Comparison of ENCODE assay signal across 8 cellular contexts in genomic region chr20:2873747-2874041, GRCh38. TPM values are rescaled to one million over a fixed set of nuclear protein-coding genes. Genes with fewer than 3 reads are reported as not detected.
A peak's percentile ranks its signal among the peaks of the same experiment; 100 is the strongest.
DNase-seq lines count a peak whose midpoint lies in the region; ATAC-seq and TF ChIP-seq lines count a peak whose summit lies in the region.

No MANE protein-coding gene starts in this region.

- H3K4me3 ChIP-seq in coronary artery (peak overlapping the region; percentile 91), mesenchymal stem cell (ENCODE audit: insufficient read depth in 1 of 2, low read depth in 1 of 2, low read length in 2 of 2) (peak overlapping the region; percentile 83 to 85)

- peak overlapping the region; percentile 53 to 77 for H3K27ac ChIP-seq in coronary artery
- H3K27ac ChIP-seq in mesenchymal stem cell (ENCODE audit: low read length, poor library complexity, severe bottlenecking): no peak overlapping the region

- peak overlapping the region; percentile 61 for H4K91ac ChIP-seq in mesenchymal stem cell (ENCODE audit: low read length)

- no peaks in the 10 kb centered on the region for H3K9me3 ChIP-seq in mesenchymal stem cell (ENCODE audit: control insufficient read depth, low read length)

- H2AFZ ChIP-seq in mesenchymal stem cell (ENCODE audit: low read depth, low read length): peak overlapping the region; percentile 65

- no peaks in the 10 kb centered on the region for H3K27me3 ChIP-seq in mesenchymal stem cell (ENCODE audit: control insufficient read depth in 1 of 2, insufficient read depth in 1 of 2, low read length in 2 of 2)

- peak overlapping the region in 1 of 2 experiments; percentile 96 for H3K23ac ChIP-seq in mesenchymal stem cell (ENCODE audit: low read length in 2 of 2)

- peak overlapping the region; percentile 77 to 91 for H3K18ac ChIP-seq in mesenchymal stem cell (ENCODE audit: low read depth in 1 of 2, low read length in 2 of 2)

- H2BK12ac ChIP-seq in mesenchymal stem cell (ENCODE audit: low read length in 2 of 2): no peak overlapping the region

- H2BK120ac ChIP-seq in mesenchymal stem cell (ENCODE audit: low read depth, low read length): peak overlapping the region; percentile 92

- peak; percentile 69 for DNase-seq in NK-92 treated with Interleukin-12 subunit alpha and Interleukin-12 subunit beta, amount 100 ng/mL, for 24 hours (lab: John Stamatoyannopoulos, UW)
- DNase-seq in NK-92 (lab: John Stamatoyannopoulos, UW; ENCODE audit: unreplicated experiment) (no peak), T-helper 9 cell (peak; percentile 55), coronary artery (ENCODE audit: low spot score) (peak; percentile 81), mesenchymal stem cell (peak; percentile 57), SIG-M5 (lab: John Stamatoyannopoulos, UW) (no peak)
- DNase-seq in stimulated activated CD8-positive, alpha-beta memory T cell treated with anti-CD3 and anti-CD28 coated beads, Interleukin-4, amount 100 ng/mL, for 24 hours (ENCODE audit: low read depth): peak; percentile 66

- H2BK5ac ChIP-seq in mesenchymal stem cell (ENCODE audit: low read depth, low read length, poor library complexity, severe bottlenecking): no peak overlapping the region

- peaks cover 29% of the 10 kb centered on the region for H3K79me1 ChIP-seq in mesenchymal stem cell (replicated peaks; ENCODE audit: low read length, poor library complexity, severe bottlenecking)

- peak overlapping the region; percentile 96 for H2BK15ac ChIP-seq in mesenchymal stem cell (ENCODE audit: low read depth, poor library complexity, severe bottlenecking)

- peak overlapping the region in 1 of 2 experiments; percentile 85 for H3K4ac ChIP-seq in mesenchymal stem cell (ENCODE audit: low read depth in 1 of 2, low read length in 2 of 2)

- ATAC-seq in HG03432 (IDR thresholded peaks at IDR 0.05; ENCODE audit: unreplicated experiment): peak; percentile 40

- H3K36me3 ChIP-seq in mesenchymal stem cell (ENCODE audit: control insufficient read depth in 1 of 2, insufficient read depth in 2 of 2, low read depth in 1 of 2, low read length in 2 of 2): peaks cover 0 to 3% of the 10 kb centered on the region in 2 experiments

- peak overlapping the region in 1 of 2 experiments; percentile 79 for H3K14ac ChIP-seq in mesenchymal stem cell (ENCODE audit: low read length in 2 of 2)

- peak overlapping the region; percentile 81 for H3K4me2 ChIP-seq in mesenchymal stem cell (ENCODE audit: low read length, poor library complexity, severe bottlenecking)

- H2AK5ac ChIP-seq in mesenchymal stem cell (ENCODE audit: low read length, severe bottlenecking): no peak overlapping the region

- under 1% methylated on average over 27 of the region's 29 CpGs for WGBS in mesenchymal stem cell

- peak overlapping the region; percentile 60 for H4K8ac ChIP-seq in mesenchymal stem cell (ENCODE audit: low read length)

- TF ChIP-seq CTCF in coronary artery (IDR thresholded peaks at IDR 0.05): no peak

- peak overlapping the region; percentile 89 for H3K9ac ChIP-seq in mesenchymal stem cell (ENCODE audit: low read length)

- H3K4me1 ChIP-seq in mesenchymal stem cell (ENCODE audit: control insufficient read depth, insufficient read depth, low read depth, low read length): peaks cover 29% of the 10 kb centered on the region

RNA-seq across cellular contexts. Expression of gene PTPRA, which starts 0.4 kb away (rescaled TPM):
- polyA plus RNA-seq in mesenchymal stem cell (2013, experiment 1 of 2): 111 TPM
- polyA plus RNA-seq in mesenchymal stem cell (2013, experiment 2 of 2): 115 TPM

RNA-seq across cellular contexts. Expression of gene VPS16, which starts 33.1 kb away (rescaled TPM):
- polyA plus RNA-seq in mesenchymal stem cell (2013, experiment 1 of 2): 25.8 TPM
- 22.7 TPM for polyA plus RNA-seq in mesenchymal stem cell (2013, experiment 2 of 2)

RNA-seq across cellular contexts. Expression of gene PCED1A, which starts 33.2 kb away (rescaled TPM):
- 44.6 TPM for polyA plus RNA-seq in mesenchymal stem cell (2013, experiment 1 of 2)
- 43.2 TPM for polyA plus RNA-seq in mesenchymal stem cell (2013, experiment 2 of 2)

RNA-seq across cellular contexts. Expression of gene TMEM239, which starts 57.5 kb away (rescaled TPM):
- not detected for polyA plus RNA-seq in mesenchymal stem cell (2013, experiment 1 of 2)
- not detected for polyA plus RNA-seq in mesenchymal stem cell (2013, experiment 2 of 2)

RNA-seq across cellular contexts. Expression of gene C20orf141, which starts 58.9 kb away (rescaled TPM):
- 0.18 TPM for polyA plus RNA-seq in mesenchymal stem cell (2013, experiment 1 of 2)
- polyA plus RNA-seq in mesenchymal stem cell (2013, experiment 2 of 2): 0.11 TPM

Comparison
In these comparisons a context has a peak if more than half of its experiments do, and no peak if none do; other contexts are left out.
1. DNase-seq: peak in NK-92 treated with Interleukin-12 subunit alpha and Interleukin-12 subunit beta, amount 100 ng/mL, for 24 hours (single experiment), T-helper 9 cell (single experiment), coronary artery (single experiment), mesenchymal stem cell (single experiment) and stimulated activated CD8-positive, alpha-beta memory T cell treated with anti-CD3 and anti-CD28 coated beads, Interleukin-4, amount 100 ng/mL, for 24 hours (single experiment); none in NK-92 (single experiment) and SIG-M5 (single experiment).